In genomic region chr1:167249702-167250101, GRCh38 we compare ENCODE assay signal across 17 cellular contexts. TPM values are rescaled to one million over a fixed set of nuclear protein-coding genes. Genes with fewer than 3 reads are reported as not detected.
DNase-seq lines count a peak whose midpoint lies in the region; ATAC-seq lines count a peak whose summit lies in the region.
"Had no signal": no experiment of that assay in that cellular context is flagged by ENCODE, and none has a peak within 500 bp of the region (broad histone marks: within the 10 kb centered on the region; RNA-seq: fewer than 3 reads in every experiment).

No MANE protein-coding gene starts in this region.

- peak overlapping the region; percentile 73 for H3K27ac ChIP-seq in mesodermal cell (ENCODE audit: low read depth, low read length, severe bottlenecking)
- H3K27ac ChIP-seq: epithelial cell of prostate, left ventricle myocardium inferior, testis had no signal

- H3K4me1 ChIP-seq in mesodermal cell (ENCODE audit: control insufficient read depth, insufficient read depth, low read length, poor library complexity, severe bottlenecking), result peaks cover 16% of the 10 kb centered on the region
- H3K4me1 ChIP-seq: testis had no signal

- 75 to 80% methylated on average over 1 of the region's 1 CpG for WGBS in mesodermal cell (ENCODE audit: insufficient coverage in 2 of 2), 2 experiments

- no peak overlapping the region for H3K4me3 ChIP-seq in mesodermal cell (ENCODE audit: extremely low read depth, insufficient read depth, low read length, poor library complexity, severe bottlenecking)
- H3K4me3 ChIP-seq: left ventricle myocardium inferior, testis had no signal

- H3K9me3 ChIP-seq in mesodermal cell (ENCODE audit: control insufficient read depth, low read length), result no peaks in the 10 kb centered on the region
- H3K9me3 ChIP-seq: left ventricle myocardium inferior, testis had no signal

- peak; percentile 76 for ATAC-seq in GM18498 (IDR thresholded peaks at IDR 0.05; ENCODE audit: unreplicated experiment)
- ATAC-seq in GM19023 (IDR thresholded peaks at IDR 0.05; ENCODE audit: unreplicated experiment), result peak; percentile 80
- peak; percentile 63 for ATAC-seq in HG03378 (IDR thresholded peaks at IDR 0.05; ENCODE audit: unreplicated experiment)

- no peaks in the 10 kb centered on the region for H3K36me3 ChIP-seq in mesodermal cell (ENCODE audit: control insufficient read depth, insufficient read depth, low read length)
- H3K36me3 ChIP-seq: left ventricle myocardium inferior had no signal

- DNase-seq in SHP77 treated with DMSO at 0.1 percent for 48 hours (lab: John Stamatoyannopoulos, UW) (no peak), NCI-H774 (lab: John Stamatoyannopoulos, UW) (no peak), anterior cingulate cortex (lab: John Stamatoyannopoulos, UW) (no peak)
- DNase-seq: activated CD4-positive, alpha-beta T cell treated with anti-CD3 and anti-CD28 coated beads for 4 hours; activated naive CD4-positive, alpha-beta T cell treated with anti-CD3 and anti-CD28 coated beads, Interleukin-2, amount 50 U/mL, for 16 hours; CD4-positive, CD25-positive, alpha-beta regulatory T cell; cerebellar nuclear complex; HCEC 1CT; Karpas-422; left ventricle myocardium inferior; NCI-H2107; testis had no signal

RNA-seq across cellular contexts. Expression of gene POU2F1, which starts 29.0 kb away (rescaled TPM):
- 14.2 TPM for polyA plus RNA-seq in mesodermal cell (2013, experiment 1 of 2)
- 9.0 TPM for polyA plus RNA-seq in mesodermal cell (2013, experiment 2 of 2)
